ENCODE assay signal across 2 cellular contexts in the genomic region with DNA sequence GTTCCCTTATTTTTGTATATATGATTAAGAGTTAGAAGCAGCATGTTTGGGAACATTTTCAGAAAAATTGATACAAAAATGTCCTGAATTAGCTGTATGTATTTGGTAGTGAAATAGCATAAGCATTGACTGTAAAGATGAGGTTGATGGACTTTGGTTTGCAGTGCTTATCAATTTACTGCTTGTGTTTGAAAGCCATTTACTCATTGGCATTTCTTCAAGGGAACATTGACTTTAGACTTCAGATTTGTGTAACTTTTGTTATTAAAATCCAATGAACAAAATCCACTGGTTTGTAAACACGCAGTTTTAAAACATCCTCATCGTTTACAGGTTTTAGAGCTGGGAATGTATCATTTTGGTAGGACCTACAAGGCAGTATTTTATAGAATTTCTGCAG.
TF ChIP-seq lines count a peak whose summit lies in the region.

No MANE protein-coding gene starts in this region.

TF ChIP-seq in HepG2, 621 proteins besides CTCF, POLR2A, EP300 and RAD21:
- TF ChIP-seq AKAP8 (CRISPR knock-in tag; IDR thresholded peaks at IDR 0.05): no peak
- TF ChIP-seq ZKSCAN1 (IDR thresholded peaks at IDR 0.05; ENCODE audit: low read length): no peak
- TF ChIP-seq ZNF350 (CRISPR knock-in tag; IDR thresholded peaks at IDR 0.05; ENCODE audit: borderline replicate concordance, low read depth): no peak
- TF ChIP-seq U2AF2 (IDR thresholded peaks at IDR 0.05; ENCODE audit: low read depth, low read length): no peak
- TF ChIP-seq, protein P1, sequence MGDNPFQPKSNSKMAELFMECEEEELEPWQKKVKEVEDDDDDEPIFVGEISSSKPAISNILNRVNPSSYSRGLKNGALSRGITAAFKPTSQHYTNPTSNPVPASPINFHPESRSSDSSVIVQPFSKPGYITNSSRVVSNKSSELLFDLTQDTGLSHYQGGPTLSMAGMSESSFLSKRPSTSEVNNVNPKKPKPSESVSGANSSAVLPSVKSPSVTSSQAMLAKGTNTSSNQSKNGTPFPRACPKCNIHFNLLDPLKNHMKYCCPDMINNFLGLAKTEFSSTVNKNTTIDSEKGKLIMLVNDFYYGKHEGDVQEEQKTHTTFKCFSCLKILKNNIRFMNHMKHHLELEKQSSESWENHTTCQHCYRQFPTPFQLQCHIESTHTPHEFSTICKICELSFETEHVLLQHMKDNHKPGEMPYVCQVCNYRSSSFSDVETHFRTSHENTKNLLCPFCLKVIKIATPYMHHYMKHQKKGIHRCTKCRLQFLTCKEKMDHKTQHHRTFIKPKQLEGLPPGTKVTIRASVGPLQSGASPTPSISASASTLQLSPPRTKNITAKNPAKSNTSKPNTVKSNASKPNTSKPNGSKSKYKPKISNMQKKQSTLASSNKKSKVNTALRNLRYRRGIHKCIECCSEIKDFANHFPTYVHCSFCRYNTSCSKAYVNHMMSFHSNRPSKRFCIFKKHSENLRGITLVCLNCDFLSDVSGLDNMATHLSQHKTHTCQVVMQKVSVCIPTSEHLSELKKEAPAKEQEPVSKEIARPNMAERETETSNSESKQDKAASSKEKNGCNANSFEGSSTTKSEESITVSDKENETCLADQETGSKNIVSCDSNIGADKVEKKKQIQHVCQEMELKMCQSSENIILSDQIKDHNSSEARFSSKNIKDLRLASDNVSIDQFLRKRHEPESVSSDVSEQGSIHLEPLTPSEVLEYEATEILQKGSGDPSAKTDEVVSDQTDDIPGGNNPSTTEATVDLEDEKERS (CRISPR knock-in tag; IDR thresholded peaks at IDR 0.05): no peak
- no peak for TF ChIP-seq SNRNP70 (IDR thresholded peaks at IDR 0.05; ENCODE audit: low read depth, low read length)
- TF ChIP-seq ZNF792 (CRISPR knock-in tag; IDR thresholded peaks at IDR 0.05): no peak
- TF ChIP-seq ZBED4 (CRISPR knock-in tag; IDR thresholded peaks at IDR 0.05; ENCODE audit: borderline replicate concordance): no peak

TF ChIP-seq in SK-N-SH, 30 proteins besides CTCF, POLR2A, EP300 and RAD21:
- no peak for TF ChIP-seq USF2 (IDR thresholded peaks at IDR 0.05; ENCODE audit: borderline replicate concordance, low read depth, low read length)
- no peak for TF ChIP-seq FOXJ3 (CRISPR knock-in tag; IDR thresholded peaks at IDR 0.05)
- TF ChIP-seq RFX5 (IDR thresholded peaks at IDR 0.05; ENCODE audit: low read length): no peak
- no peak for TF ChIP-seq SMC3 (IDR thresholded peaks at IDR 0.05; ENCODE audit: low read depth, low read length)
- TF ChIP-seq TCF12 (IDR thresholded peaks at IDR 0.05): no peak
- TF ChIP-seq, protein P2, sequence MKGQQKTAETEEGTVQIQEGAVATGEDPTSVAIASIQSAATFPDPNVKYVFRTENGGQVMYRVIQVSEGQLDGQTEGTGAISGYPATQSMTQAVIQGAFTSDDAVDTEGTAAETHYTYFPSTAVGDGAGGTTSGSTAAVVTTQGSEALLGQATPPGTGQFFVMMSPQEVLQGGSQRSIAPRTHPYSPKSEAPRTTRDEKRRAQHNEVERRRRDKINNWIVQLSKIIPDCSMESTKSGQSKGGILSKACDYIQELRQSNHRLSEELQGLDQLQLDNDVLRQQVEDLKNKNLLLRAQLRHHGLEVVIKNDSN (IDR thresholded peaks at IDR 0.05; ENCODE audit: borderline replicate concordance, low read depth): no peak
